Comparison of ENCODE assay signal across 17 cellular contexts in genomic region chrX:68918202-68918601, GRCh38.
DNase-seq lines count a peak whose midpoint lies in the region; TF ChIP-seq lines count a peak whose summit lies in the region.
"Had no signal": no experiment of that assay in that cellular context is flagged by ENCODE, and none has a peak within 500 bp of the region (broad histone marks: within the 10 kb centered on the region; RNA-seq: fewer than 3 reads in every experiment).

No MANE protein-coding gene starts in this region.

- H3K36me3 Mint-ChIP-seq in nephron (ENCODE audit: low read depth) = no peaks in the 10 kb centered on the region

- H3K36me3 ChIP-seq in GM06990 (ENCODE audit: control insufficient read depth, insufficient read depth, low read length) = no peaks in the 10 kb centered on the region

- H3K9me3 Mint-ChIP-seq in nephron = no peaks in the 10 kb centered on the region
- H3K9me3 Mint-ChIP-seq: GM23338; T-helper 1 cell treated with Interleukin-12 subunit alpha and Interleukin-12 subunit beta and Interleukin-4 antibody, amounts not matched to agents 30 μg/mL and 1 μg/mL, for 36 hours had no signal

- no peaks in the 10 kb centered on the region for H3K27me3 ChIP-seq in GM06990 (replicated peaks; ENCODE audit: control insufficient read depth, insufficient read depth, low read length)

- no peak overlapping the region for H3K4me3 ChIP-seq in GM06990 (replicated peaks; ENCODE audit: low read depth, low read length)
- H3K4me3 ChIP-seq: GM23338 had no signal

- TF ChIP-seq CTCF in GM06990 (IDR thresholded peaks at IDR 0.05; ENCODE audit: insufficient read depth, low read length, poor library complexity, severe bottlenecking) (peak; percentile 18), nephron (IDR thresholded peaks at IDR 0.05; ENCODE audit: unreplicated experiment in 3 of 3) (no peak)

- peak in 2 of 3 experiments; percentile 16 to 41 for DNase-seq in NCI-H1417 (lab: John Stamatoyannopoulos, UW)
- DNase-seq in NCI-H1417 treated with DMSO at 0.1 percent for 48 hours (lab: John Stamatoyannopoulos, UW) = no peak
- no peak for DNase-seq in GM06990 (ENCODE audit: extremely low read depth, insufficient read length)
- peak; percentile 49 for DNase-seq in HT-29 (ENCODE audit: low spot score)
- no peak for DNase-seq in COLO829 (ENCODE audit: low spot score)
- no peak for DNase-seq in anterior cingulate cortex (lab: John Stamatoyannopoulos, UW)
- no peak for DNase-seq in NCI-H1694 treated with DMSO at 0.1 percent for 48 hours (lab: John Stamatoyannopoulos, UW)
- DNase-seq: C1 segment of cervical spinal cord; DMS53; MM.1S; NCI-H1105; NCI-H2029; NCI-H2171 treated with DMSO at 0.1 percent for 48 hours; NK-92 treated with Interleukin-12 subunit alpha and Interleukin-12 subunit beta, amount 100 ng/mL, for 24 hours had no signal

- H3K4me3 Mint-ChIP-seq in nephron = no peak overlapping the region
- H3K4me3 Mint-ChIP-seq: GM23338; T-helper 1 cell treated with Interleukin-12 subunit alpha and Interleukin-12 subunit beta and Interleukin-4 antibody, amounts not matched to agents 30 μg/mL and 1 μg/mL, for 36 hours had no signal

- no peaks in the 10 kb centered on the region for H3K27me3 Mint-ChIP-seq in nephron (ENCODE audit: low read depth)

- H3K4me1 Mint-ChIP-seq in nephron = peaks cover 58% of the 10 kb centered on the region

- peak overlapping the region in 2 of 3 experiments; percentile 15 to 36 for H3K27ac Mint-ChIP-seq in nephron
- H3K27ac Mint-ChIP-seq: GM23338; T-helper 1 cell treated with Interleukin-12 subunit alpha and Interleukin-12 subunit beta and Interleukin-4 antibody, amounts not matched to agents 30 μg/mL and 1 μg/mL, for 36 hours had no signal

Comparison
In these comparisons a context has a peak if more than half of its experiments do, and no peak if none do; other contexts are left out.
1. DNase-seq: peak in NCI-H1417 (2 of 3) and HT-29 (single experiment); none in NCI-H1417 treated with DMSO at 0.1 percent for 48 hours (single experiment), GM06990 (single experiment), COLO829 (single experiment), anterior cingulate cortex (0 of 58) and NCI-H1694 treated with DMSO at 0.1 percent for 48 hours (single experiment).